In genomic region chr1:165738794-165739193, GRCh38 we compare ENCODE assay signal across 9 cellular contexts. TPM values are rescaled to one million over a fixed set of nuclear protein-coding genes. Genes with fewer than 3 reads are reported as not detected.
DNase-seq lines count a peak whose midpoint lies in the region; ATAC-seq and TF ChIP-seq lines count a peak whose summit lies in the region.
"Had no signal": no experiment of that assay in that cellular context is flagged by ENCODE, and none has a peak within 500 bp of the region (broad histone marks: within the 10 kb centered on the region; RNA-seq: fewer than 3 reads in every experiment).

No MANE protein-coding gene starts in this region.

- no peaks in the 10 kb centered on the region for H3K9me3 Mint-ChIP-seq in activated CD4-positive, alpha-beta T cell treated with anti-CD3 and anti-CD28 coated beads, Interleukin-2, amount 10 ng/mL, durations not matched to agents 7 days and 5 days

- POLR2A ChIA-PET in activated CD4-positive, alpha-beta T cell treated with anti-CD3 and anti-CD28 coated beads, Interleukin-2, amount 10 ng/mL, durations not matched to agents 7 days and 5 days (lab: Charles Lee), result no interaction called here

- H3K79me2 ChIP-seq in ACC112 (ENCODE audit: control insufficient read depth, insufficient read depth, low read length, unreplicated experiment), result peaks cover 7% of the 10 kb centered on the region

- peaks cover 12% of the 10 kb centered on the region for H3K4me1 ChIP-seq in ACC112 (ENCODE audit: control insufficient read depth, insufficient read depth, low read length, unreplicated experiment)
- peaks cover 0 to 12% (median 5%) of the 10 kb centered on the region in 4 donors for H3K4me1 ChIP-seq in right lobe of liver

- ATAC-seq in GM18909 (IDR thresholded peaks at IDR 0.05; ENCODE audit: poor library complexity, unreplicated experiment), result peak; percentile 97
- peak; percentile 98 for ATAC-seq in HG02642 (IDR thresholded peaks at IDR 0.05; ENCODE audit: poor library complexity, unreplicated experiment)
- peak; percentile 99 for ATAC-seq in HG03520 (IDR thresholded peaks at IDR 0.05; ENCODE audit: unreplicated experiment)
- ATAC-seq in right lobe of liver, result no peak
- ATAC-seq in Right ventricle myocardium superior (ENCODE audit: poor library complexity), result no peak

- H3K27me3 ChIP-seq in ACC112 (ENCODE audit: insufficient read depth, low read length) (no peaks in the 10 kb centered on the region), right lobe of liver (no peaks in the 10 kb centered on the region)

- no peaks in the 10 kb centered on the region for H3K9me3 ChIP-seq in right lobe of liver
- H3K9me3 ChIP-seq: A549 had no signal

- H3K4me3 ChIP-seq in ACC112 (ENCODE audit: low read depth, low read length) (no peak overlapping the region), right lobe of liver (no peak overlapping the region)
- H3K4me3 ChIP-seq: A549 had no signal

- no peak for TF ChIP-seq CTCF in right lobe of liver (IDR thresholded peaks at IDR 0.05)

- intact Hi-C loops in right lobe of liver (cut with DNase I) (no loop called here), Right ventricle myocardium superior (cut with DNase I) (no loop called here)

- H3K36me3 Mint-ChIP-seq in activated CD4-positive, alpha-beta T cell treated with anti-CD3 and anti-CD28 coated beads, Interleukin-2, amount 10 ng/mL, durations not matched to agents 7 days and 5 days (ENCODE audit: low read depth), result peaks cover 37% of the 10 kb centered on the region

- H3K4me1 Mint-ChIP-seq in activated CD4-positive, alpha-beta T cell treated with anti-CD3 and anti-CD28 coated beads, Interleukin-2, amount 10 ng/mL, durations not matched to agents 7 days and 5 days, result peaks cover 4% of the 10 kb centered on the region

- CTCF ChIA-PET in activated CD4-positive, alpha-beta T cell treated with anti-CD3 and anti-CD28 coated beads, Interleukin-2, amount 10 ng/mL, durations not matched to agents 7 days and 5 days (lab: Charles Lee), result interaction anchor here (0.5 kb wide), 1 partner anchor 14 kb away, joined by 3 read pairs; no protein-coding TSS in a partner anchor

- H3K4me3 Mint-ChIP-seq in activated CD4-positive, alpha-beta T cell treated with anti-CD3 and anti-CD28 coated beads, Interleukin-2, amount 10 ng/mL, durations not matched to agents 7 days and 5 days, result no peak overlapping the region

- no peak for TF ChIP-seq POLR2A in right lobe of liver (IDR thresholded peaks at IDR 0.05)

- H3K27ac Mint-ChIP-seq in activated CD4-positive, alpha-beta T cell treated with anti-CD3 and anti-CD28 coated beads, Interleukin-2, amount 10 ng/mL, durations not matched to agents 7 days and 5 days, result no peak overlapping the region

- WGBS in right lobe of liver (ENCODE audit: insufficient coverage, low coverage, low lambda C conversion rate, missing lambda C conversion rate), result 92% methylated on average over 1 of the region's 1 CpG

- 0 out of 2 replicates have a peak overlapping the region, but pooled peaks have one; percentile 8 for H3K27ac ChIP-seq in ACC112 (ENCODE audit: low read depth, low read length)
- no peak overlapping the region for H3K27ac ChIP-seq in right lobe of liver
- H3K27ac ChIP-seq: A549 had no signal

- H3K27me3 Mint-ChIP-seq in activated CD4-positive, alpha-beta T cell treated with anti-CD3 and anti-CD28 coated beads, Interleukin-2, amount 10 ng/mL, durations not matched to agents 7 days and 5 days, result no peaks in the 10 kb centered on the region

- DNase-seq in activated CD4-positive, alpha-beta T cell treated with anti-CD3 and anti-CD28 coated beads for 1 hour, result no peak
- no peak for DNase-seq in right lobe of liver
- no peak for DNase-seq in Right ventricle myocardium superior
- DNase-seq in activated CD4-positive, alpha-beta T cell treated with anti-CD3 and anti-CD28 coated beads, Interleukin-2, amount 10 ng/mL, durations not matched to agents 7 days and 5 days, result no peak

- H2AFZ ChIP-seq in ACC112 (ENCODE audit: low read length, unreplicated experiment), result no peak overlapping the region

- H3K36me3 ChIP-seq in ACC112 (ENCODE audit: insufficient read depth, low read length) (peaks cover 25% of the 10 kb centered on the region), right lobe of liver (peaks cover 0 to 29% (median 17%) of the 10 kb centered on the region in 4 donors)

RNA-seq across cellular contexts. Expression of gene TMCO1, which starts 29.9 kb away (rescaled TPM):
- total RNA-seq in right lobe of liver (10 to 100 TPM; 54.7 to 92.9 (median 75.9) TPM), Right ventricle myocardium superior (40.9 TPM)
- total RNA-seq in activated CD4-positive, alpha-beta T cell treated with anti-CD3 and anti-CD28 coated beads, Interleukin-2, amount 10 ng/mL, durations not matched to agents 7 days and 5 days, result 100 to 1,000 TPM in 1 of 2 experiments, 10 to 100 TPM in 1; 93.3 to 102 TPM

RNA-seq across cellular contexts. Expression of gene ALDH9A1, which starts 40.4 kb away (rescaled TPM):
- total RNA-seq in right lobe of liver (100 to 1,000 TPM in 3 of 6 experiments, 10 to 100 TPM in 3; 69.7 to 139 (median 93.8) TPM), Right ventricle myocardium superior (54.7 TPM)
- total RNA-seq in activated CD4-positive, alpha-beta T cell treated with anti-CD3 and anti-CD28 coated beads, Interleukin-2, amount 10 ng/mL, durations not matched to agents 7 days and 5 days, result 10 to 100 TPM; 43.4 to 45.3 TPM

Comparison
In these comparisons a context has a peak if more than half of its experiments do, and no peak if none do; other contexts are left out.
1. ATAC-seq: peak in GM18909 (single experiment), HG02642 (single experiment) and HG03520 (single experiment); none in right lobe of liver (0 of 4) and Right ventricle myocardium superior (single experiment).